ENCODE assay signal across 14 cellular contexts in genomic region chr9:33381231-33381791, GRCh38. TPM values are rescaled to one million over a fixed set of nuclear protein-coding genes. Genes with fewer than 3 reads are reported as not detected.
DNase-seq lines count a peak whose midpoint lies in the region; ATAC-seq and TF ChIP-seq lines count a peak whose summit lies in the region.
"Had no signal": no experiment of that assay in that cellular context is flagged by ENCODE, and none has a peak within 500 bp of the region (broad histone marks: within the 10 kb centered on the region; RNA-seq: fewer than 3 reads in every experiment).

No MANE protein-coding gene starts in this region.

- H3K9me3 ChIP-seq in neural progenitor cell (ENCODE audit: low read depth): no peaks in the 10 kb centered on the region
- H3K9me3 ChIP-seq: esophagus squamous epithelium had no signal

- H3F3A ChIP-seq in neural progenitor cell (ENCODE audit: low read depth): peaks cover 4% of the 10 kb centered on the region

- H3K27me3 ChIP-seq in neural progenitor cell: no peaks in the 10 kb centered on the region
- H3K27me3 ChIP-seq: esophagus squamous epithelium had no signal

- H3K27ac ChIP-seq in neural progenitor cell (no peak overlapping the region), substantia nigra (ENCODE audit: low read depth, low read length, poor library complexity, severe bottlenecking) (no peak overlapping the region)
- H3K27ac ChIP-seq: esophagus squamous epithelium, WERI-Rb-1 had no signal

- no peaks in the 10 kb centered on the region for H3K9me3 Mint-ChIP-seq in activated T-helper 17 cell treated with anti-CD3 and anti-CD28 coated beads, Interleukin-2, amount 50 U/mL, for 72 hours
- no peaks in the 10 kb centered on the region for H3K9me3 Mint-ChIP-seq in neural progenitor cell
- H3K9me3 Mint-ChIP-seq in activated CD4-positive, alpha-beta T cell treated with anti-CD3 and anti-CD28 coated beads, Interleukin-2, amount 10 ng/mL, durations not matched to agents 24 days and 14 days: no peaks in the 10 kb centered on the region
- no peaks in the 10 kb centered on the region for H3K9me3 Mint-ChIP-seq in activated CD4-positive, alpha-beta memory T cell treated with anti-CD3 and anti-CD28 coated beads for 36 hours
- H3K9me3 Mint-ChIP-seq: HFFc6, naive B cell had no signal

- no peak overlapping the region for H3K9ac ChIP-seq in neural progenitor cell

- no peaks in the 10 kb centered on the region for H4K20me1 ChIP-seq in neural progenitor cell (ENCODE audit: low read depth)

- POLR2A ChIA-PET in activated CD4-positive, alpha-beta memory T cell treated with anti-CD3 and anti-CD28 coated beads for 36 hours (lab: Charles Lee): no interaction called here

- H3K27me3 Mint-ChIP-seq in activated T-helper 17 cell treated with anti-CD3 and anti-CD28 coated beads, Interleukin-2, amount 50 U/mL, for 72 hours: no peaks in the 10 kb centered on the region
- H3K27me3 Mint-ChIP-seq in neural progenitor cell (ENCODE audit: insufficient read depth, low read depth): peaks cover 5% of the 10 kb centered on the region
- no peaks in the 10 kb centered on the region for H3K27me3 Mint-ChIP-seq in activated CD4-positive, alpha-beta T cell treated with anti-CD3 and anti-CD28 coated beads, Interleukin-2, amount 10 ng/mL, durations not matched to agents 24 days and 14 days
- H3K27me3 Mint-ChIP-seq in activated CD4-positive, alpha-beta memory T cell treated with anti-CD3 and anti-CD28 coated beads for 36 hours: no peaks in the 10 kb centered on the region
- H3K27me3 Mint-ChIP-seq: activated naive CD8-positive, alpha-beta T cell; naive B cell had no signal

- intact Hi-C loops in activated CD4-positive, alpha-beta T cell treated with anti-CD3 and anti-CD28 coated beads, Interleukin-2, amount 10 ng/mL, durations not matched to agents 24 days and 14 days (cut with micrococcal nuclease): no loop called here
- intact Hi-C loops in activated CD4-positive, alpha-beta memory T cell treated with anti-CD3 and anti-CD28 coated beads for 36 hours (cut with micrococcal nuclease): no loop called here

- H3K27ac Mint-ChIP-seq in activated T-helper 17 cell treated with anti-CD3 and anti-CD28 coated beads, Interleukin-2, amount 50 U/mL, for 72 hours: no peak overlapping the region
- peak overlapping the region; percentile 95 for H3K27ac Mint-ChIP-seq in neural progenitor cell
- no peak overlapping the region for H3K27ac Mint-ChIP-seq in activated CD4-positive, alpha-beta T cell treated with anti-CD3 and anti-CD28 coated beads, Interleukin-2, amount 10 ng/mL, durations not matched to agents 24 days and 14 days
- H3K27ac Mint-ChIP-seq in activated CD4-positive, alpha-beta memory T cell treated with anti-CD3 and anti-CD28 coated beads for 36 hours: no peak overlapping the region
- H3K27ac Mint-ChIP-seq: activated naive CD8-positive, alpha-beta T cell; HFFc6 had no signal

- H2AFZ ChIP-seq in neural progenitor cell (replicated peaks): peak overlapping the region; percentile 51

- peaks cover 19% of the 10 kb centered on the region for H3K4me1 ChIP-seq in neural progenitor cell
- H3K4me1 ChIP-seq: esophagus squamous epithelium had no signal

- DNase-seq in AG20443 (ENCODE audit: low spot score) (peak; percentile 30), iPS DF 19.7 (ENCODE audit: low read depth, low spot score) (peak; percentile 89), neural progenitor cell (ENCODE audit: low spot score) (peak; percentile 84), substantia nigra (lab: John Stamatoyannopoulos, UW) (no peak)
- DNase-seq in stimulated activated CD4-positive, alpha-beta T cell treated with anti-CD3 and anti-CD28 coated beads, Interleukin-15, amount 100 ng/mL, for 24 hours: no peak
- no peak for DNase-seq in activated CD4-positive, alpha-beta T cell treated with anti-CD3 and anti-CD28 coated beads, Interleukin-2, amount 10 ng/mL, durations not matched to agents 24 days and 14 days
- DNase-seq in activated CD4-positive, alpha-beta memory T cell treated with anti-CD3 and anti-CD28 coated beads for 36 hours: no peak
- DNase-seq: esophagus squamous epithelium; HFFc6; naive B cell; NK-92 treated with Interleukin-12 subunit alpha and Interleukin-12 subunit beta, amount 100 ng/mL, for 24 hours; WERI-Rb-1 had no signal

- H3K4me2 ChIP-seq in neural progenitor cell: peak overlapping the region; percentile 20

- no peaks in the 10 kb centered on the region for H3K79me2 ChIP-seq in neural progenitor cell (ENCODE audit: low read depth)

- no peaks in the 10 kb centered on the region for H3K4me1 Mint-ChIP-seq in activated T-helper 17 cell treated with anti-CD3 and anti-CD28 coated beads, Interleukin-2, amount 50 U/mL, for 72 hours
- H3K4me1 Mint-ChIP-seq in neural progenitor cell: peaks cover 27% of the 10 kb centered on the region
- no peaks in the 10 kb centered on the region for H3K4me1 Mint-ChIP-seq in activated CD4-positive, alpha-beta T cell treated with anti-CD3 and anti-CD28 coated beads, Interleukin-2, amount 10 ng/mL, durations not matched to agents 24 days and 14 days
- H3K4me1 Mint-ChIP-seq in activated CD4-positive, alpha-beta memory T cell treated with anti-CD3 and anti-CD28 coated beads for 36 hours (ENCODE audit: low read depth): no peaks in the 10 kb centered on the region

- no peak for TF ChIP-seq CTCF in neural progenitor cell (IDR thresholded peaks at IDR 0.05)

- H3K4me3 ChIP-seq in neural progenitor cell: no peak overlapping the region
- H3K4me3 ChIP-seq: esophagus squamous epithelium had no signal

- no peak overlapping the region for H3K4me3 Mint-ChIP-seq in activated T-helper 17 cell treated with anti-CD3 and anti-CD28 coated beads, Interleukin-2, amount 50 U/mL, for 72 hours
- peak overlapping the region; percentile 24 for H3K4me3 Mint-ChIP-seq in neural progenitor cell
- no peak overlapping the region for H3K4me3 Mint-ChIP-seq in activated CD4-positive, alpha-beta T cell treated with anti-CD3 and anti-CD28 coated beads, Interleukin-2, amount 10 ng/mL, durations not matched to agents 24 days and 14 days
- H3K4me3 Mint-ChIP-seq in activated CD4-positive, alpha-beta memory T cell treated with anti-CD3 and anti-CD28 coated beads for 36 hours: no peak overlapping the region
- H3K4me3 Mint-ChIP-seq: activated naive CD8-positive, alpha-beta T cell; HFFc6; naive B cell had no signal

- no peaks in the 10 kb centered on the region for H3K36me3 ChIP-seq in neural progenitor cell
- H3K36me3 ChIP-seq: esophagus squamous epithelium, WERI-Rb-1 had no signal

- no peaks in the 10 kb centered on the region for H3K36me3 Mint-ChIP-seq in activated T-helper 17 cell treated with anti-CD3 and anti-CD28 coated beads, Interleukin-2, amount 50 U/mL, for 72 hours (ENCODE audit: low read depth)
- no peaks in the 10 kb centered on the region for H3K36me3 Mint-ChIP-seq in neural progenitor cell
- no peaks in the 10 kb centered on the region for H3K36me3 Mint-ChIP-seq in activated CD4-positive, alpha-beta T cell treated with anti-CD3 and anti-CD28 coated beads, Interleukin-2, amount 10 ng/mL, durations not matched to agents 24 days and 14 days (ENCODE audit: low read depth)
- no peaks in the 10 kb centered on the region for H3K36me3 Mint-ChIP-seq in activated CD4-positive, alpha-beta memory T cell treated with anti-CD3 and anti-CD28 coated beads for 36 hours
- H3K36me3 Mint-ChIP-seq: activated naive CD8-positive, alpha-beta T cell; naive B cell had no signal

- peak; percentile 12 for ATAC-seq in activated T-helper 17 cell treated with anti-CD3 and anti-CD28 coated beads, Interleukin-2, amount 50 U/mL, for 72 hours (replicated peaks)

- CTCF ChIA-PET in activated CD4-positive, alpha-beta memory T cell treated with anti-CD3 and anti-CD28 coated beads for 36 hours (lab: Charles Lee): interaction anchor here (0.6 kb wide), 1 partner anchor 31 kb away, joined by 3 read pairs; no protein-coding TSS in a partner anchor

RNA-seq across cellular contexts. Expression of gene AQP7, which starts 21.1 kb away (rescaled TPM):
- total RNA-seq in activated T-helper 17 cell treated with anti-CD3 and anti-CD28 coated beads, Interleukin-2, amount 50 U/mL, for 72 hours: under 1 TPM; 0.42 to 0.45 TPM
- total RNA-seq in neural progenitor cell (ENCODE audit: low replicate concordance): 0.25 TPM in 1 of 2 replicates, not detected in the other
- not detected in 2 replicates for total RNA-seq in activated CD4-positive, alpha-beta T cell treated with anti-CD3 and anti-CD28 coated beads, Interleukin-2, amount 10 ng/mL, durations not matched to agents 24 days and 14 days
- under 1 TPM; 0.12 to 0.36 TPM for total RNA-seq in activated CD4-positive, alpha-beta memory T cell treated with anti-CD3 and anti-CD28 coated beads for 36 hours
- total RNA-seq: HFFc6 had no signal

Comparison
In these comparisons a context has a peak if more than half of its experiments do, and no peak if none do; other contexts are left out.
1. DNase-seq: peak in AG20443 (single experiment), iPS DF 19.7 (single experiment) and neural progenitor cell (single experiment); none in stimulated activated CD4-positive, alpha-beta T cell treated with anti-CD3 and anti-CD28 coated beads, Interleukin-15, amount 100 ng/mL, for 24 hours (single experiment), activated CD4-positive, alpha-beta T cell treated with anti-CD3 and anti-CD28 coated beads, Interleukin-2, amount 10 ng/mL, durations not matched to agents 24 days and 14 days (single experiment), substantia nigra (0 of 49) and activated CD4-positive, alpha-beta memory T cell treated with anti-CD3 and anti-CD28 coated beads for 36 hours (single experiment).